8 cellular contexts compared by ENCODE assay signal in genomic region chrX:19990225-19990518, GRCh38. TPM values are rescaled to one million over a fixed set of nuclear protein-coding genes. Genes with fewer than 3 reads are reported as not detected.
DNase-seq lines count a peak whose midpoint lies in the region; ATAC-seq and TF ChIP-seq lines count a peak whose summit lies in the region.

No MANE protein-coding gene starts in this region.

- peaks cover 12% of the 10 kb centered on the region for H3K4me1 Mint-ChIP-seq in T-helper 1 cell treated with Interleukin-12 subunit alpha and Interleukin-12 subunit beta and Interleukin-4 antibody, amounts not matched to agents 30 μg/mL and 1 μg/mL, for 36 hours (ENCODE audit: low read depth)
- peaks cover 7 to 30% (median 19%) of the 10 kb centered on the region in 7 donors for H3K4me1 Mint-ChIP-seq in naive thymus-derived CD4-positive, alpha-beta T cell

- H3K4me1 ChIP-seq in HCT116 (ENCODE audit: control insufficient read depth in 1 of 2, insufficient read depth in 2 of 2, low read length in 2 of 2), result peaks cover 2 to 5% of the 10 kb centered on the region in 2 experiments; a peak in 3 of 4 replicates
- H3K4me1 ChIP-seq in OCI-LY3 (ENCODE audit: low read length), result peaks cover 12% of the 10 kb centered on the region
- no peaks in the 10 kb centered on the region for H3K4me1 ChIP-seq in endocrine pancreas (ENCODE audit: control insufficient read depth, insufficient read depth, low read length)
- no peaks in the 10 kb centered on the region for H3K4me1 ChIP-seq in naive thymus-derived CD4-positive, alpha-beta T cell (ENCODE audit: control insufficient read depth in 2 of 2, insufficient read depth in 2 of 2, low read length in 2 of 2)

- no peaks in the 10 kb centered on the region for H4K20me1 ChIP-seq in HCT116 (ENCODE audit: insufficient read depth)
- no peaks in the 10 kb centered on the region for H4K20me1 ChIP-seq in OCI-LY3 (ENCODE audit: insufficient read depth, low read length)

- no peak for DNase-seq in T-helper 1 cell
- DNase-seq in HCT116 (ENCODE audit: low read depth, low spot score), result no peak
- DNase-seq in naive thymus-derived CD4-positive, alpha-beta T cell, result no peak
- DNase-seq in DMS79 (lab: John Stamatoyannopoulos, UW), result no peak
- DNase-seq in HuH-7 (ENCODE audit: low spot score), result no peak

- no TSS peak for BruUV-seq in HCT116 (replicated peaks; lab: Mats Ljungman, UMichigan)

- H3K9ac ChIP-seq in HCT116 (ENCODE audit: low read length) (peak overlapping the region; percentile 47), OCI-LY3 (ENCODE audit: low read length) (peak overlapping the region; percentile 62), endocrine pancreas (ENCODE audit: control insufficient read depth, insufficient read depth, low read length) (peak overlapping the region; percentile 77)

- peak overlapping the region; percentile 26; the same call in 1 of the 2 replicates for H3K27ac ChIP-seq in HCT116 (ENCODE audit: low read depth, low read length)
- H3K27ac ChIP-seq in OCI-LY3 (ENCODE audit: low read length), result no peak overlapping the region
- H3K27ac ChIP-seq in naive thymus-derived CD4-positive, alpha-beta T cell (ENCODE audit: low read depth, low read length), result peak overlapping the region; percentile 71

- peak overlapping the region; percentile 91 for H3K4me3 Mint-ChIP-seq in T-helper 1 cell treated with Interleukin-12 subunit alpha and Interleukin-12 subunit beta and Interleukin-4 antibody, amounts not matched to agents 30 μg/mL and 1 μg/mL, for 36 hours
- peak overlapping the region; percentile 73 to 93 (median 86) for H3K4me3 Mint-ChIP-seq in naive thymus-derived CD4-positive, alpha-beta T cell

- peaks cover 8% of the 10 kb centered on the region for H3K36me3 Mint-ChIP-seq in T-helper 1 cell treated with Interleukin-12 subunit alpha and Interleukin-12 subunit beta and Interleukin-4 antibody, amounts not matched to agents 30 μg/mL and 1 μg/mL, for 36 hours (ENCODE audit: low read depth)
- H3K36me3 Mint-ChIP-seq in naive thymus-derived CD4-positive, alpha-beta T cell, result peaks cover 0 to 6% (median 3%) of the 10 kb centered on the region in 5 donors

- no peaks in the 10 kb centered on the region for H3K9me2 ChIP-seq in HCT116 (ENCODE audit: insufficient read depth)

- H3K27me3 ChIP-seq in HCT116 (ENCODE audit: insufficient read depth, low read length) (no peaks in the 10 kb centered on the region), OCI-LY3 (ENCODE audit: low read depth, low read length) (no peaks in the 10 kb centered on the region), endocrine pancreas (ENCODE audit: control insufficient read depth, insufficient read depth, low read length) (no peaks in the 10 kb centered on the region)
- no peaks in the 10 kb centered on the region for H3K27me3 ChIP-seq in naive thymus-derived CD4-positive, alpha-beta T cell (ENCODE audit: control insufficient read depth in 2 of 2, insufficient read depth in 2 of 2, low read length in 2 of 2)

- H3K4me2 ChIP-seq in HCT116 (ENCODE audit: low read length) (peak overlapping the region; percentile 76), OCI-LY3 (ENCODE audit: low read length) (peak overlapping the region; percentile 89)

- intact Hi-C loops in HCT116 (cut with micrococcal nuclease), result loop anchor here (2.0 kb wide), 1 partner anchor 85 kb away; no protein-coding TSS in a partner anchor
- intact Hi-C loops in naive thymus-derived CD4-positive, alpha-beta T cell (cut with micrococcal nuclease), result loop anchor here (2.0 to 10.0 kb wide), 10 partner anchors 151 to 1565 kb away; partner anchors contain the start of genes PHKA2 (in 2 of the 2), RPS6KA3 (in 2 of the 2), CDKL5 (in 1 of the 2) and EIF1AX (in 1 of the 2)

- H3K27me3 Mint-ChIP-seq in T-helper 1 cell treated with Interleukin-12 subunit alpha and Interleukin-12 subunit beta and Interleukin-4 antibody, amounts not matched to agents 30 μg/mL and 1 μg/mL, for 36 hours (ENCODE audit: low read depth), result no peaks in the 10 kb centered on the region
- H3K27me3 Mint-ChIP-seq in naive thymus-derived CD4-positive, alpha-beta T cell, result no peaks in the 10 kb centered on the region

- CTCF ChIA-PET in HCT116 (lab: Charles Lee), result no interaction called here
- CTCF ChIA-PET in naive thymus-derived CD4-positive, alpha-beta T cell (lab: Charles Lee), result no interaction called here

- peak overlapping the region; percentile 69 for H3K27ac Mint-ChIP-seq in T-helper 1 cell treated with Interleukin-12 subunit alpha and Interleukin-12 subunit beta and Interleukin-4 antibody, amounts not matched to agents 30 μg/mL and 1 μg/mL, for 36 hours
- H3K27ac Mint-ChIP-seq in naive thymus-derived CD4-positive, alpha-beta T cell, result peak overlapping the region; percentile 67 to 95 (median 74)

- POLR2A ChIA-PET in HCT116 (lab: Charles Lee), result no interaction called here
- POLR2A ChIA-PET in naive thymus-derived CD4-positive, alpha-beta T cell (lab: Charles Lee), result no interaction called here

- ATAC-seq in HCT116, result no peak
- ATAC-seq in naive thymus-derived CD4-positive, alpha-beta T cell, result peak; percentile 34

- H3K36me3 ChIP-seq in HCT116 (ENCODE audit: control insufficient read depth in 1 of 2, insufficient read depth in 2 of 2, low read length in 2 of 2), result no peaks in the 10 kb centered on the region
- H3K36me3 ChIP-seq in OCI-LY3 (replicated peaks; ENCODE audit: low read depth, low read length), result no peaks in the 10 kb centered on the region
- H3K36me3 ChIP-seq in endocrine pancreas (ENCODE audit: control insufficient read depth, insufficient read depth, low read length), result no peaks in the 10 kb centered on the region
- H3K36me3 ChIP-seq in naive thymus-derived CD4-positive, alpha-beta T cell (ENCODE audit: control insufficient read depth in 2 of 3, insufficient read depth in 3 of 3, low read length in 3 of 3), result peaks cover 0 to 4% (median 0%) of the 10 kb centered on the region in 3 experiments

- no peak for TF ChIP-seq POLR2A in HCT116 (IDR thresholded peaks at IDR 0.05; ENCODE audit: borderline replicate concordance, extremely low read depth, insufficient read depth, insufficient read length)

- H2AFZ ChIP-seq in HCT116 (ENCODE audit: low read depth, low read length, poor library complexity, severe bottlenecking), result no peak overlapping the region
- no peak overlapping the region; the same call in 1 of the 2 replicates for H2AFZ ChIP-seq in OCI-LY3 (ENCODE audit: low read depth, low read length)

- H3K9me3 Mint-ChIP-seq in T-helper 1 cell treated with Interleukin-12 subunit alpha and Interleukin-12 subunit beta and Interleukin-4 antibody, amounts not matched to agents 30 μg/mL and 1 μg/mL, for 36 hours, result no peaks in the 10 kb centered on the region
- H3K9me3 Mint-ChIP-seq in naive thymus-derived CD4-positive, alpha-beta T cell, result peaks cover 0 to 2% (median 0%) of the 10 kb centered on the region in 11 donors

- H3K4me3 ChIP-seq in HCT116 (replicated peaks in 1 of 2; ENCODE audit: low read depth in 1 of 2, low read length in 2 of 2), result peak overlapping the region; percentile 58 to 61
- H3K4me3 ChIP-seq in OCI-LY3 (ENCODE audit: low read length), result peak overlapping the region; percentile 91
- H3K4me3 ChIP-seq in endocrine pancreas (ENCODE audit: control insufficient read depth, insufficient read depth, low read length), result peak overlapping the region; percentile 73
- peak overlapping the region; percentile 44 for H3K4me3 ChIP-seq in naive thymus-derived CD4-positive, alpha-beta T cell (ENCODE audit: low read length)

- H3K79me2 ChIP-seq in HCT116 (ENCODE audit: insufficient read depth, low read length), result 0 out of 2 replicates have a peak, but pooled peaks cover 4% of the 10 kb centered on the region
- 0 out of 2 replicates have a peak, but pooled peaks cover 3% of the 10 kb centered on the region for H3K79me2 ChIP-seq in OCI-LY3 (ENCODE audit: low read length)

- RAD21 ChIA-PET in HCT116 (lab: Charles Lee; ENCODE audit: low non-redundant PET in 1 of 2, low total read pairs in 2 of 2, uncharacterized antibody in 2 of 2, unreplicated experiment in 2 of 2), result no interaction called here

- H3K9me3 ChIP-seq in HCT116 (ENCODE audit: control insufficient read depth in 1 of 2, insufficient read depth in 1 of 2, low read depth in 1 of 2, low read length in 2 of 2) (no peaks in the 10 kb centered on the region), OCI-LY3 (ENCODE audit: insufficient read depth, low read length) (no peaks in the 10 kb centered on the region), endocrine pancreas (ENCODE audit: control insufficient read depth, low read length) (no peaks in the 10 kb centered on the region)
- H3K9me3 ChIP-seq in naive thymus-derived CD4-positive, alpha-beta T cell (ENCODE audit: control insufficient read depth in 2 of 3, low read length in 3 of 3), result no peaks in the 10 kb centered on the region

- TF ChIP-seq RAD21 in HCT116 (IDR thresholded peaks at IDR 0.05; ENCODE audit: low read depth), result no peak

- no peak for TF ChIP-seq CTCF in HCT116 (IDR thresholded peaks at IDR 0.05 in 2 of 3, conservative IDR thresholded peaks at IDR 0.05 in 1 of 3; ENCODE audit: borderline replicate concordance in 1 of 3, insufficient read depth in 1 of 3, low read depth in 2 of 3, low read length in 2 of 3)
- peak; percentile 6; the same call in 1 of the 2 replicates for TF ChIP-seq CTCF in OCI-LY3 (IDR thresholded peaks at IDR 0.05; ENCODE audit: low read depth, low read length)

TF ChIP-seq in HCT116, 20 proteins besides CTCF, POLR2A, EP300 and RAD21:
- TF ChIP-seq SRF (IDR thresholded peaks at IDR 0.05; ENCODE audit: low read depth), result no peak

RNA-seq across cellular contexts. Expression of gene BCLAF3, which starts 0.7 kb away (rescaled TPM):
- 5.3 TPM for total RNA-seq in HCT116 (2021; ENCODE audit: unreplicated experiment)
- 1.7 and 1.8 TPM in 2 replicates for polyA plus RNA-seq in HCT116 (2012)
- 10 to 100 TPM in 3 of 5 experiments, 1 to 10 TPM in 2; 6.2 to 14.1 (median 11.7) TPM for total RNA-seq in naive thymus-derived CD4-positive, alpha-beta T cell
- 1 to 10 TPM; 2.3 to 2.6 TPM for polyA plus RNA-seq in naive thymus-derived CD4-positive, alpha-beta T cell
